ENCODE assay signal across 8 cellular contexts in the genomic region with DNA sequence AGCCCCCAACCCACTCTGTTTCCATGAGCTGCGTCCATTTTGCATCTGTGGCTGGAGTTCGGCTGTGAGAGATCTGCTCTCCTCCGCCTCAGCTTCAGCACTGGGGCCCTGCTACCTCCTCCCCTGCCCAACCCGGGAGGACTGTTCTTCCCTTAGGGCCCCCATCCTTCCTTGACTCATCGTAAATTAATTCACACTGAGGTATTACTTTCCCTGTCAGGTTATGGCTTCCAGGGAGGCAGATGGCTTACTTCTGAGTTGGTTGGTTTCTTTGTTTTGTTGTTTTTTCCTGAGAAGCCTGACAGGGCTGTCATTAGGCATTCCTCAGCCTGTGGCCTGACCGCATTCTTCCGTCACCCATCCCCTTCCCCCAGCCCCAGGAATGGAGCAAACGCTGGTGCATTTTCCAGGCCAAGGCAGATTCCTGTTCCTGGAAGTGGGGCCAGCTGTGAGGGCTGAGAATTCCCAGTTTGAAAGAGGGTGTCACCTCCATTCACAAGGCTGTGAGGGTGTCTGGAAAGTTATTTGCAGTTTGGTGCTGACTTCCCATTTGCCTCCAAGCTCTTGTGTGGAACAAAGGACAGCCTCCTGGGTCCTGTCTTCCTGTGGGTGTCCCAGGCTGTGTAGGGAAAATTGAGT. TPM values are rescaled to one million over a fixed set of nuclear protein-coding genes. Genes with fewer than 3 reads are reported as not detected.
DNase-seq lines count a peak whose midpoint lies in the region; ATAC-seq and TF ChIP-seq lines count a peak whose summit lies in the region.

No MANE protein-coding gene starts in this region.

- H2AFZ ChIP-seq in HCT116 (ENCODE audit: low read depth, low read length, poor library complexity, severe bottlenecking), result peak overlapping the region; percentile 83

- POLR2A ChIA-PET in HCT116 (lab: Charles Lee), result no interaction called here

- intact Hi-C loops in HCT116 (cut with micrococcal nuclease), result loop anchor here (5.0 kb wide), 1 partner anchor 64 kb away; a partner anchor contains a TSS

- DNase-seq in HCT116 (ENCODE audit: low read depth, low spot score) (peak; percentile 68), iPS DF 4.7 (ENCODE audit: extremely low read depth, low spot score) (peak; percentile 25), smooth muscle cell of the brain vasculature (ENCODE audit: low read depth, low spot score) (peak; percentile 83), OCI-M1 (lab: John Stamatoyannopoulos, UW) (no peak), globus pallidus (ENCODE audit: low spot score) (no peak)

- peak; percentile 31; the same call in 1 of the 2 replicates for TF ChIP-seq RAD21 in HCT116 (IDR thresholded peaks at IDR 0.05; ENCODE audit: low read depth)

- no peak for TF ChIP-seq POLR2A in HCT116 (IDR thresholded peaks at IDR 0.05; ENCODE audit: borderline replicate concordance, extremely low read depth, insufficient read depth, insufficient read length)

- no peaks in the 10 kb centered on the region for H3K79me2 ChIP-seq in HCT116 (ENCODE audit: insufficient read depth, low read length)

- peaks cover 31 to 44% of the 10 kb centered on the region in 2 experiments for H3K4me1 ChIP-seq in HCT116 (ENCODE audit: control insufficient read depth in 1 of 2, insufficient read depth in 2 of 2, low read length in 2 of 2)

- no peaks in the 10 kb centered on the region for H4K20me1 ChIP-seq in HCT116 (ENCODE audit: insufficient read depth)

- RAD21 ChIA-PET in HCT116 (lab: Charles Lee; ENCODE audit: low non-redundant PET in 1 of 2, low total read pairs in 2 of 2, uncharacterized antibody in 2 of 2, unreplicated experiment in 2 of 2), result interaction anchor here in 1 of 2 experiments (0.6 kb wide), 1 partner anchor 64 kb away, joined by 3 read pairs; no protein-coding TSS in a partner anchor

- no peak for TF ChIP-seq CTCF in HCT116 (IDR thresholded peaks at IDR 0.05 in 2 of 3, conservative IDR thresholded peaks at IDR 0.05 in 1 of 3; ENCODE audit: borderline replicate concordance in 1 of 3, insufficient read depth in 1 of 3, low read depth in 2 of 3, low read length in 2 of 3)

- H3K9ac ChIP-seq in HCT116 (ENCODE audit: low read length), result peak overlapping the region; percentile 20

- H3K36me3 ChIP-seq in HCT116 (ENCODE audit: control insufficient read depth in 1 of 2, insufficient read depth in 2 of 2, low read length in 2 of 2), result no peaks in the 10 kb centered on the region

- H3K9me3 ChIP-seq in HCT116 (ENCODE audit: control insufficient read depth in 1 of 2, insufficient read depth in 1 of 2, low read depth in 1 of 2, low read length in 2 of 2), result peaks cover 0 to 21% of the 10 kb centered on the region in 2 experiments; a peak in 1 of 4 replicates

- CTCF ChIA-PET in HCT116 (lab: Charles Lee), result interaction anchor here (1.7 kb wide), 1 partner anchor 19 kb away, joined by 6 read pairs; no protein-coding TSS in a partner anchor

- peak overlapping the region; percentile 63 for H3K4me2 ChIP-seq in HCT116 (ENCODE audit: low read length)

- peak overlapping the region in 1 of 2 experiments; percentile 7; a peak in 2 of 4 replicates for H3K4me3 ChIP-seq in HCT116 (replicated peaks in 1 of 2; ENCODE audit: low read depth in 1 of 2, low read length in 2 of 2)

- H3K27ac ChIP-seq in HCT116 (ENCODE audit: low read depth, low read length) (peak overlapping the region; percentile 80), angular gyrus (ENCODE audit: low read depth, low read length) (peak overlapping the region; percentile 9)

- ATAC-seq in HCT116, result peak; percentile 78
- no peak for ATAC-seq in HG02588 (IDR thresholded peaks at IDR 0.05; ENCODE audit: unreplicated experiment)
- ATAC-seq in GM19351 (IDR thresholded peaks at IDR 0.05; ENCODE audit: unreplicated experiment), result no peak

- no TSS peak for BruUV-seq in HCT116 (replicated peaks; lab: Mats Ljungman, UMichigan)

- H3K9me2 ChIP-seq in HCT116 (ENCODE audit: insufficient read depth), result no peaks in the 10 kb centered on the region

- no peaks in the 10 kb centered on the region for H3K27me3 ChIP-seq in HCT116 (ENCODE audit: insufficient read depth, low read length)

TF ChIP-seq in HCT116, 20 proteins besides CTCF, POLR2A, EP300 and RAD21:
- no peak; the same call in 1 of the 2 replicates for TF ChIP-seq SRF (IDR thresholded peaks at IDR 0.05; ENCODE audit: low read depth)
- TF ChIP-seq FOSL1 (IDR thresholded peaks at IDR 0.05; ENCODE audit: low read depth), result peak; percentile 69
- peak; percentile 74; the same call in 1 of the 2 replicates for TF ChIP-seq SIN3A (IDR thresholded peaks at IDR 0.05; ENCODE audit: low read depth)
- TF ChIP-seq JUND (IDR thresholded peaks at IDR 0.05), result peak; percentile 65
- TF ChIP-seq SP1 (IDR thresholded peaks at IDR 0.05; ENCODE audit: low read depth), result peak; percentile 75
- TF ChIP-seq YY1 (IDR thresholded peaks at IDR 0.05; ENCODE audit: extremely low read depth, insufficient replicate concordance, low read depth, low read length), result peak; percentile 12
- no peak for TF ChIP-seq ZNF274 (IDR thresholded peaks at IDR 0.05; ENCODE audit: low read depth, low read length)
- TF ChIP-seq CEBPB (IDR thresholded peaks at IDR 0.05; ENCODE audit: low read depth), result no peak
- TF ChIP-seq CBX3 (IDR thresholded peaks at IDR 0.05; ENCODE audit: low read depth), result peak; percentile 82; the same call in 1 of the 2 replicates

RNA-seq across cellular contexts. Expression of a gene that starts 11.6 kb away (rescaled TPM):
- total RNA-seq in HCT116 (2021; ENCODE audit: unreplicated experiment), result not detected
- 0.08 TPM in 1 of 2 replicates, not detected in the other for polyA plus RNA-seq in HCT116 (2012)

RNA-seq across cellular contexts. Expression of a gene that starts 24.1 kb away (rescaled TPM):
- 11.9 TPM for total RNA-seq in HCT116 (2021; ENCODE audit: unreplicated experiment)
- polyA plus RNA-seq in HCT116 (2012), result not detected in 2 replicates

Comparison
In these comparisons a context has a peak if more than half of its experiments do, and no peak if none do; other contexts are left out.
1. DNase-seq: peak in HCT116 (single experiment), iPS DF 4.7 (single experiment) and smooth muscle cell of the brain vasculature (single experiment); none in OCI-M1 (single experiment) and globus pallidus (single experiment).